ENCODE assay signal across 9 cellular contexts in genomic region chr10:59102394-59102793, GRCh38.
"Had no signal": no experiment of that assay in that cellular context is flagged by ENCODE, and none has a peak within 500 bp of the region (broad histone marks: within the 10 kb centered on the region; RNA-seq: fewer than 3 reads in every experiment).

No MANE protein-coding gene starts in this region.

- DNase-seq: IMR-90, KBM-7, KG1 had no signal

- H3K9ac ChIP-seq: KMS-11 had no signal

- H3K4me1 Mint-ChIP-seq: IgD-negative memory B cell had no signal

- ATAC-seq: HepG2, K562 had no signal

- H3K4me3 ChIP-seq: K562 had no signal

- H3K27ac ChIP-seq: HL-60, KMS-11 had no signal

- H3K4me3 Mint-ChIP-seq: IgD-negative memory B cell had no signal

- H3K27ac Mint-ChIP-seq: IgD-negative memory B cell had no signal

- H3K9me3 Mint-ChIP-seq: IgD-negative memory B cell had no signal

- FAIRE-seq: HepG2, HTR-8/SVneo, K562 had no signal

- H3K4me2 ChIP-seq: KMS-11 had no signal

- H3K36me3 Mint-ChIP-seq: IgD-negative memory B cell had no signal

- H3K27me3 Mint-ChIP-seq: IgD-negative memory B cell had no signal
